ENCODE assay signal across 15 cellular contexts in genomic region chr1:170675825-170676224, GRCh38. TPM values are rescaled to one million over a fixed set of nuclear protein-coding genes. Genes with fewer than 3 reads are reported as not detected.
"Had no signal": no experiment of that assay in that cellular context is flagged by ENCODE, and none has a peak within 500 bp of the region (broad histone marks: within the 10 kb centered on the region; RNA-seq: fewer than 3 reads in every experiment).

No MANE protein-coding gene starts in this region.

- FAIRE-seq: kidney, urothelium cell line had no signal

- H3K4me1 ChIP-seq: left lung had no signal

- H3K27ac Mint-ChIP-seq: activated CD4-positive, alpha-beta T cell treated with anti-CD3 and anti-CD28 coated beads, Interleukin-2, amount 10 ng/mL, durations not matched to agents 7 days and 5 days; endodermal cell; nephron progenitor cell; stimulated activated effector memory CD8-positive, alpha-beta T cell treated with anti-CD3 and anti-CD28 coated beads, Interleukin-12 subunit alpha, Interleukin-12 subunit beta, amount 100 ng/mL, for 72 hours had no signal

- H3K9me3 Mint-ChIP-seq: activated CD4-positive, alpha-beta T cell treated with anti-CD3 and anti-CD28 coated beads, Interleukin-2, amount 10 ng/mL, durations not matched to agents 7 days and 5 days; endodermal cell; nephron progenitor cell; stimulated activated effector memory CD8-positive, alpha-beta T cell treated with anti-CD3 and anti-CD28 coated beads, Interleukin-12 subunit alpha, Interleukin-12 subunit beta, amount 100 ng/mL, for 72 hours had no signal

- H3K4me3 ChIP-seq: ascending aorta, dorsolateral prefrontal cortex, left lung had no signal

- H3K4me1 Mint-ChIP-seq: activated CD4-positive, alpha-beta T cell treated with anti-CD3 and anti-CD28 coated beads, Interleukin-2, amount 10 ng/mL, durations not matched to agents 7 days and 5 days; endodermal cell; stimulated activated effector memory CD8-positive, alpha-beta T cell treated with anti-CD3 and anti-CD28 coated beads, Interleukin-12 subunit alpha, Interleukin-12 subunit beta, amount 100 ng/mL, for 72 hours had no signal

- ATAC-seq: left lung; sciatic nerve; stimulated activated effector memory CD8-positive, alpha-beta T cell treated with anti-CD3 and anti-CD28 coated beads, Interleukin-12 subunit alpha, Interleukin-12 subunit beta, amount 100 ng/mL, for 72 hours had no signal

- H3K4me3 Mint-ChIP-seq: activated CD4-positive, alpha-beta T cell treated with anti-CD3 and anti-CD28 coated beads, Interleukin-2, amount 10 ng/mL, durations not matched to agents 7 days and 5 days; endodermal cell; nephron progenitor cell; stimulated activated effector memory CD8-positive, alpha-beta T cell treated with anti-CD3 and anti-CD28 coated beads, Interleukin-12 subunit alpha, Interleukin-12 subunit beta, amount 100 ng/mL, for 72 hours had no signal

- DNase-seq: activated CD4-positive, alpha-beta T cell treated with anti-CD3 and anti-CD28 coated beads, Interleukin-2, amount 10 ng/mL, durations not matched to agents 7 days and 5 days; activated naive CD4-positive, alpha-beta T cell; dorsolateral prefrontal cortex; endodermal cell; erythroblast; hippocampal formation; kidney; left lung; nephron progenitor cell; occipital lobe had no signal

- H3K36me3 ChIP-seq: ascending aorta, left lung had no signal

- H3K9me3 ChIP-seq: ascending aorta, left lung had no signal

- H3K27me3 ChIP-seq: ascending aorta had no signal

- H3K27ac ChIP-seq: dorsolateral prefrontal cortex, left lung had no signal

- H3K36me3 Mint-ChIP-seq: stimulated activated effector memory CD8-positive, alpha-beta T cell treated with anti-CD3 and anti-CD28 coated beads, Interleukin-12 subunit alpha, Interleukin-12 subunit beta, amount 100 ng/mL, for 72 hours had no signal

RNA-seq across cellular contexts. Expression of gene PRRX1, which starts 11.9 kb away (rescaled TPM):
- total RNA-seq: activated CD4-positive, alpha-beta T cell treated with anti-CD3 and anti-CD28 coated beads, Interleukin-2, amount 10 ng/mL, durations not matched to agents 7 days and 5 days; activated CD8-positive, alpha-beta memory T cell treated with anti-CD3 and anti-CD28 coated beads for 36 hours; endodermal cell had no signal
